In the genomic region with DNA sequence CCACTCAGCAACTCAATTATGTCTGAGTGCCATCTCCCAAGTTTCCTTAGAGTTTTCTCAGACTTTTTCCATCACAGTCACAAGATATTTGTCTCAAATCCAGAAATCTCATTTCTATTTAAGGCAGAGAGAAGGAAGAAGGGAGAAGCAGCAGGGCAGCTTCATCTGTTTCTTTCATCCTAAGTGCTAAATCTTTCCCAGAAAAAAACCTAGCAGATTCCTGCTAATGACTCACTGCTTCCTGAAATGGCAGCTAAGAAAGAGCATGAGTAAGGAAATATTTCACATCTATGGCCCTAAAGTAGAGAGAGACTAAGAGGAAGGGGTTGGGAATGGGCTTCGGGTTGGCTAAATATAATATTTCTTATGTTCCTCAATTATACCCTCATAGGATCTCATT, we compare ENCODE assay signal across 24 cellular contexts.
DNase-seq lines count a peak whose midpoint lies in the region; ATAC-seq and TF ChIP-seq lines count a peak whose summit lies in the region.
"Had no signal": no experiment of that assay in that cellular context is flagged by ENCODE, and none has a peak within 500 bp of the region (broad histone marks: within the 10 kb centered on the region; RNA-seq: fewer than 3 reads in every experiment).

No MANE protein-coding gene starts in this region.

- H3K4me1 ChIP-seq in adipocyte (ENCODE audit: control insufficient read depth, insufficient read depth, low read length) = no peaks in the 10 kb centered on the region
- no peaks in the 10 kb centered on the region for H3K4me1 ChIP-seq in fibroblast of lung (ENCODE audit: control insufficient read depth, extremely low read depth, insufficient read depth, low read length)
- H3K4me1 ChIP-seq: lower lobe of right lung, Peyer's patch had no signal

- H3K36me3 ChIP-seq in adipocyte (ENCODE audit: control insufficient read depth, insufficient read depth, low read length, severe bottlenecking) (no peaks in the 10 kb centered on the region), fibroblast of lung (ENCODE audit: control insufficient read depth, insufficient read depth, low read length) (no peaks in the 10 kb centered on the region)
- H3K36me3 ChIP-seq: lower lobe of right lung, ovary, Peyer's patch had no signal

- H3K27me3 Mint-ChIP-seq in T-cell = peaks cover 0 to 21% of the 10 kb centered on the region in 2 donors

- H3K4me1 Mint-ChIP-seq in T-cell = no peaks in the 10 kb centered on the region
- H3K4me1 Mint-ChIP-seq: CD4-positive, CD25-positive, alpha-beta regulatory T cell; endodermal cell; naive thymus-derived CD8-positive, alpha-beta T cell; stimulated activated effector memory CD8-positive, alpha-beta T cell treated with anti-CD3 and anti-CD28 coated beads, Interleukin-12 subunit alpha, Interleukin-12 subunit beta, amount 100 ng/mL, for 72 hours; WTC11 had no signal

- peaks cover 2% of the 10 kb centered on the region for H3K36me3 Mint-ChIP-seq in T-cell
- H3K36me3 Mint-ChIP-seq: CD4-positive, CD25-positive, alpha-beta regulatory T cell; stimulated activated effector memory CD8-positive, alpha-beta T cell treated with anti-CD3 and anti-CD28 coated beads, Interleukin-12 subunit alpha, Interleukin-12 subunit beta, amount 100 ng/mL, for 72 hours had no signal

- H3K4me3 Mint-ChIP-seq in T-cell = no peak overlapping the region
- H3K4me3 Mint-ChIP-seq: CD4-positive, CD25-positive, alpha-beta regulatory T cell; endodermal cell; naive thymus-derived CD8-positive, alpha-beta T cell; stimulated activated effector memory CD8-positive, alpha-beta T cell treated with anti-CD3 and anti-CD28 coated beads, Interleukin-12 subunit alpha, Interleukin-12 subunit beta, amount 100 ng/mL, for 72 hours; WTC11 had no signal

- peak; percentile 74 for DNase-seq in EH (ENCODE audit: low read depth)
- DNase-seq in adipocyte (ENCODE audit: low read depth) = peak; percentile 12
- peak; percentile 40 to 79 for DNase-seq in fibroblast of lung (ENCODE audit: low read depth in 2 of 2)
- peak; percentile 26 for DNase-seq in myocyte (ENCODE audit: low read depth)
- no peak for DNase-seq in SIG-M5 (lab: John Stamatoyannopoulos, UW)
- DNase-seq in T-cell = no peak
- no peak for DNase-seq in ecto neural progenitor cell (ENCODE audit: low spot score)
- DNase-seq: activated CD4-positive, alpha-beta T cell treated with anti-CD3 and anti-CD28 coated beads, Interleukin-2, amount 50 U/mL, for 48 hours; CD4-positive, CD25-positive, alpha-beta regulatory T cell; endodermal cell; foreskin melanocyte; GF-D8; islet precursor cell; lower lobe of right lung; naive thymus-derived CD8-positive, alpha-beta T cell; NCI-H187 treated with DMSO at 0.1 percent for 48 hours; NCI-H446; ovary; Peyer's patch had no signal

- H4K20me1 ChIP-seq in fibroblast of lung (ENCODE audit: control insufficient read depth, extremely low read depth, insufficient read depth, low read length) = no peaks in the 10 kb centered on the region

- POLR2A ChIA-PET in T-cell (lab: Charles Lee) = no interaction called here

- H2AFZ ChIP-seq in fibroblast of lung (ENCODE audit: low read length) = no peak overlapping the region

- ATAC-seq in T-cell (replicated peaks in 1 of 4) = no peak
- ATAC-seq in GM21717 (IDR thresholded peaks at IDR 0.05; ENCODE audit: unreplicated experiment) = no peak
- ATAC-seq: K562; lower lobe of right lung; naive thymus-derived CD8-positive, alpha-beta T cell; sciatic nerve; stimulated activated effector memory CD8-positive, alpha-beta T cell treated with anti-CD3 and anti-CD28 coated beads, Interleukin-12 subunit alpha, Interleukin-12 subunit beta, amount 100 ng/mL, for 72 hours; WTC11 had no signal

- H3K4me3 ChIP-seq in adipocyte (ENCODE audit: low read length) (no peak overlapping the region), fibroblast of lung (replicated peaks in 1 of 4; ENCODE audit: control extremely low read depth in 1 of 4, insufficient read depth in 1 of 4, low read depth in 3 of 4, low read length in 4 of 4) (no peak overlapping the region)
- H3K4me3 ChIP-seq: K562, lower lobe of right lung, ovary, Peyer's patch had no signal

- peaks cover 0 to 13% (median 4%) of the 10 kb centered on the region in 3 donors for H3K9me3 Mint-ChIP-seq in T-cell
- H3K9me3 Mint-ChIP-seq: stimulated activated effector memory CD8-positive, alpha-beta T cell treated with anti-CD3 and anti-CD28 coated beads, Interleukin-12 subunit alpha, Interleukin-12 subunit beta, amount 100 ng/mL, for 72 hours had no signal

- H3K27ac ChIP-seq in fibroblast of lung (ENCODE audit: insufficient read depth, low read length) = no peak overlapping the region
- H3K27ac ChIP-seq: lower lobe of right lung, ovary, Peyer's patch had no signal

- H3K4me2 ChIP-seq in fibroblast of lung (ENCODE audit: extremely low read depth, insufficient read depth, low read length) = no peak overlapping the region

- no peak overlapping the region for H3K27ac Mint-ChIP-seq in T-cell
- H3K27ac Mint-ChIP-seq: CD4-positive, CD25-positive, alpha-beta regulatory T cell; endodermal cell; naive thymus-derived CD8-positive, alpha-beta T cell; stimulated activated effector memory CD8-positive, alpha-beta T cell treated with anti-CD3 and anti-CD28 coated beads, Interleukin-12 subunit alpha, Interleukin-12 subunit beta, amount 100 ng/mL, for 72 hours; WTC11 had no signal

- H3K9ac ChIP-seq in adipocyte (ENCODE audit: low read length) (no peak overlapping the region), fibroblast of lung (ENCODE audit: insufficient read depth, low read length) (no peak overlapping the region)

- H3K27me3 ChIP-seq in adipocyte (replicated peaks; ENCODE audit: control insufficient read depth, insufficient read depth, low read length) (no peaks in the 10 kb centered on the region), fibroblast of lung (ENCODE audit: control insufficient read depth, insufficient read depth, low read length) (no peaks in the 10 kb centered on the region)
- H3K27me3 ChIP-seq: ovary, Peyer's patch had no signal

- no peaks in the 10 kb centered on the region for H3K79me2 ChIP-seq in fibroblast of lung (ENCODE audit: control insufficient read depth, insufficient read depth, low read length)

- TF ChIP-seq CTCF in fibroblast of lung (conservative IDR thresholded peaks at IDR 0.05 in 1 of 2, IDR thresholded peaks at IDR 0.05 in 1 of 2; ENCODE audit: low read depth in 1 of 2, low read length in 2 of 2) = no peak

- H3K9me3 ChIP-seq in adipocyte (ENCODE audit: control insufficient read depth, low read length) (peaks cover 5% of the 10 kb centered on the region), fibroblast of lung (ENCODE audit: control insufficient read depth, insufficient read depth, low read depth, low read length) (no peaks in the 10 kb centered on the region)
- H3K9me3 ChIP-seq: lower lobe of right lung, ovary, Peyer's patch had no signal

- CTCF ChIA-PET in T-cell (lab: Charles Lee) = no interaction called here

Comparison
In these comparisons a context has a peak if more than half of its experiments do, and no peak if none do; other contexts are left out.
1. DNase-seq: peak in EH (single experiment), adipocyte (single experiment), fibroblast of lung (2 of 2) and myocyte (single experiment); none in SIG-M5 (single experiment), T-cell (0 of 34) and ecto neural progenitor cell (single experiment).